Comparison of ENCODE assay signal across 18 cellular contexts in the genomic region with DNA sequence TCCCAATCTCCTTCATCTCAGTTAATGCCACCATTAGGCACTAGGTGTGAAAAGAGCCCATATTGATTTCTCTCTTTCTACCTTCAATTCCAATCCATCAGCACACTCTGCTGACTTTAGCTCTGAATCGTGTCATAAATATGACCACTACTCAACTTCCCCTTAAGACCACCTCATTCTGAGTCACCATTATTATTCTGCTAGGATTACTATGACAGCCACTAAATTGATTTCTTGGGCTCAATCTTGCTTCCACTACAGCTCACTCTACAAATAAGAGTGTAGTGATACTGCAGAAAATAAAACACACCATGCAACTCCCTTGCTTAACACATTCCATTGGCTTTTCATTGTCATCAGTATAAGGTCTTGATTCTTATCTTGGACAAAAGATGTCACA.
DNase-seq lines count a peak whose midpoint lies in the region; ATAC-seq and TF ChIP-seq lines count a peak whose summit lies in the region.
"Had no signal": no experiment of that assay in that cellular context is flagged by ENCODE, and none has a peak within 500 bp of the region (broad histone marks: within the 10 kb centered on the region; RNA-seq: fewer than 3 reads in every experiment).

No MANE protein-coding gene starts in this region.

- no peaks in the 10 kb centered on the region for H3K9me3 ChIP-seq in neural cell (ENCODE audit: low read length)

- no peak for TF ChIP-seq POLR2A in NB4 (IDR thresholded peaks at IDR 0.05; ENCODE audit: extremely low read depth, insufficient read length)

- TF ChIP-seq RAD21 in neural cell (conservative IDR thresholded peaks at IDR 0.05), result no peak

- H3K79me2 ChIP-seq in neural cell (replicated peaks; ENCODE audit: insufficient read depth, low read length), result no peaks in the 10 kb centered on the region

- TF ChIP-seq CTCF in NB4 (IDR thresholded peaks at IDR 0.05; ENCODE audit: low read depth, low read length), result no peak
- TF ChIP-seq CTCF in fibroblast of mammary gland (conservative IDR thresholded peaks at IDR 0.05; ENCODE audit: control insufficient read depth, insufficient read depth, low read depth, low read length), result no peak
- no peak for TF ChIP-seq CTCF in neural cell (IDR thresholded peaks at IDR 0.05; ENCODE audit: poor library complexity, severe bottlenecking)

- no peaks in the 10 kb centered on the region for H3K36me3 ChIP-seq in neural cell (ENCODE audit: insufficient read depth, low read length)
- H3K36me3 ChIP-seq: BLaER1 had no signal

- no peaks in the 10 kb centered on the region for H3K9me2 ChIP-seq in neural cell (ENCODE audit: insufficient read depth, low read length)

- no peak for ATAC-seq in Right ventricle myocardium superior (ENCODE audit: poor library complexity)
- ATAC-seq: A549, GM12878, HepG2 had no signal

- H3K9ac ChIP-seq in neural cell (ENCODE audit: low read length), result no peak overlapping the region
- H3K9ac ChIP-seq: BLaER1, GM23248 had no signal

- no peaks in the 10 kb centered on the region for H3F3A ChIP-seq in neural cell (ENCODE audit: insufficient read depth, low read length, poor library complexity, severe bottlenecking)

- no peak overlapping the region for H2AFZ ChIP-seq in neural cell (ENCODE audit: low read depth, low read length)
- H2AFZ ChIP-seq: GM23248 had no signal

- no peak overlapping the region for H3K27ac ChIP-seq in neural cell (ENCODE audit: low read length)
- H3K27ac ChIP-seq: 22Rv1, A549, BLaER1, GM23248 had no signal

- DNase-seq in ELR (ENCODE audit: low read depth) (peak; percentile 3), NB4 (ENCODE audit: low read depth) (peak; percentile 4), fibroblast of mammary gland (ENCODE audit: low read depth) (peak; percentile 4), ecto neural progenitor cell (ENCODE audit: low spot score) (no peak), Right ventricle myocardium superior (no peak)
- DNase-seq in activated T-cell treated with anti-CD3 and anti-CD28 coated beads, Interleukin-2, amount 50 U/mL, for 1 hour, result no peak
- DNase-seq: CD4-positive, alpha-beta memory T cell; DMS153; DMS79; GF-D8; GM23248; HCEC 1CT had no signal

- intact Hi-C loops in Right ventricle myocardium superior (cut with DNase I), result no loop called here

- H3K4me3 ChIP-seq in NB4 (ENCODE audit: low read depth, low read length), result no peak overlapping the region
- H3K4me3 ChIP-seq in fibroblast of mammary gland (ENCODE audit: control insufficient read depth, low read depth, low read length), result no peak overlapping the region
- no peak overlapping the region for H3K4me3 ChIP-seq in neural cell (ENCODE audit: low read length)
- H3K4me3 ChIP-seq: A549, BLaER1, GM12878, GM23248 had no signal

- no peak overlapping the region for H3K4me2 ChIP-seq in neural cell (ENCODE audit: low read length)
- H3K4me2 ChIP-seq: A549, BLaER1 had no signal

- no peak for TF ChIP-seq EP300 in neural cell (conservative IDR thresholded peaks at IDR 0.05; ENCODE audit: poor library complexity, severe bottlenecking)

- no peaks in the 10 kb centered on the region for H4K20me1 ChIP-seq in neural cell (ENCODE audit: insufficient read depth)
- H4K20me1 ChIP-seq: BLaER1 had no signal

- H3K27me3 ChIP-seq in neural cell (ENCODE audit: insufficient read depth, low read depth, low read length), result no peaks in the 10 kb centered on the region
- H3K27me3 ChIP-seq: BLaER1 had no signal

TF ChIP-seq in neural cell, 6 proteins besides CTCF, POLR2A, EP300 and RAD21:
- TF ChIP-seq, protein P1, sequence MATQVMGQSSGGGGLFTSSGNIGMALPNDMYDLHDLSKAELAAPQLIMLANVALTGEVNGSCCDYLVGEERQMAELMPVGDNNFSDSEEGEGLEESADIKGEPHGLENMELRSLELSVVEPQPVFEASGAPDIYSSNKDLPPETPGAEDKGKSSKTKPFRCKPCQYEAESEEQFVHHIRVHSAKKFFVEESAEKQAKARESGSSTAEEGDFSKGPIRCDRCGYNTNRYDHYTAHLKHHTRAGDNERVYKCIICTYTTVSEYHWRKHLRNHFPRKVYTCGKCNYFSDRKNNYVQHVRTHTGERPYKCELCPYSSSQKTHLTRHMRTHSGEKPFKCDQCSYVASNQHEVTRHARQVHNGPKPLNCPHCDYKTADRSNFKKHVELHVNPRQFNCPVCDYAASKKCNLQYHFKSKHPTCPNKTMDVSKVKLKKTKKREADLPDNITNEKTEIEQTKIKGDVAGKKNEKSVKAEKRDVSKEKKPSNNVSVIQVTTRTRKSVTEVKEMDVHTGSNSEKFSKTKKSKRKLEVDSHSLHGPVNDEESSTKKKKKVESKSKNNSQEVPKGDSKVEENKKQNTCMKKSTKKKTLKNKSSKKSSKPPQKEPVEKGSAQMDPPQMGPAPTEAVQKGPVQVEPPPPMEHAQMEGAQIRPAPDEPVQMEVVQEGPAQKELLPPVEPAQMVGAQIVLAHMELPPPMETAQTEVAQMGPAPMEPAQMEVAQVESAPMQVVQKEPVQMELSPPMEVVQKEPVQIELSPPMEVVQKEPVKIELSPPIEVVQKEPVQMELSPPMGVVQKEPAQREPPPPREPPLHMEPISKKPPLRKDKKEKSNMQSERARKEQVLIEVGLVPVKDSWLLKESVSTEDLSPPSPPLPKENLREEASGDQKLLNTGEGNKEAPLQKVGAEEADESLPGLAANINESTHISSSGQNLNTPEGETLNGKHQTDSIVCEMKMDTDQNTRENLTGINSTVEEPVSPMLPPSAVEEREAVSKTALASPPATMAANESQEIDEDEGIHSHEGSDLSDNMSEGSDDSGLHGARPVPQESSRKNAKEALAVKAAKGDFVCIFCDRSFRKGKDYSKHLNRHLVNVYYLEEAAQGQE (IDR thresholded peaks at IDR 0.05; ENCODE audit: borderline replicate concordance), result no peak
- TF ChIP-seq SMC3 (conservative IDR thresholded peaks at IDR 0.05; ENCODE audit: poor library complexity), result peak; percentile 10

Comparison
In these comparisons a context has a peak if more than half of its experiments do, and no peak if none do; other contexts are left out.
1. DNase-seq: peak in ELR (single experiment), NB4 (single experiment) and fibroblast of mammary gland (single experiment); none in ecto neural progenitor cell (single experiment), Right ventricle myocardium superior (single experiment) and activated T-cell treated with anti-CD3 and anti-CD28 coated beads, Interleukin-2, amount 50 U/mL, for 1 hour (single experiment).